33 cellular contexts compared by ENCODE assay signal in the genomic region with DNA sequence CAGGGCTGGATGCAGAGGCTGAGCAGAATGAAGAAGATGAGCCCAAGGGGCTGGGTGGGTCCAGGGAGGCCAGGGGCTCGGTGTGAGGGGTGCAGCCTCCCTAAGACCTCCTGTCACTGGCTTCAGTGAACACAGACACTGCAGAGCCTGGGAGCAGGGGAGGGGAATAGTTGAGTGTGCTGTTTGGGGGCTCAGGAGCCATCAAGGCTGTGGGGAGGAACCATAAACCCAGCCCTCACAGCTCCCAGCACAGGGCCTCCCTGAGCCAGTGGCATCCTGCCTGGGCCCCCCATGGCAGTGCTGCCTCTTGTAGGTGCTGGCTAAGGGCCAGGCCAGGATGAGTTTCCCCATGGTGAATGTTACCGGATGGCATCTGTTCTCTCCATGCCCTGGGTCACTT. TPM values are rescaled to one million over a fixed set of nuclear protein-coding genes. Genes with fewer than 3 reads are reported as not detected.
"Had no signal": no experiment of that assay in that cellular context is flagged by ENCODE, and none has a peak within 500 bp of the region (broad histone marks: within the 10 kb centered on the region; RNA-seq: fewer than 3 reads in every experiment).

No MANE protein-coding gene starts in this region.

- H3K4me3 Mint-ChIP-seq: dendritic cell treated with granulocyte-macrophage colony-stimulating factor and Interleukin-4, amounts not matched to agents 40 ng/mL and 50 ng/mL, for 4 days; memory B cell; nephron; stimulated activated memory B cell treated with anti-CD40 and anti-IgM and Interleukin-4, amounts not matched to agents 10 μg/mL and 1 μg/mL and 100 μg/mL, for 72 hours; stimulated activated naive CD8-positive, alpha-beta T cell treated with anti-CD3 and anti-CD28 coated beads, Interleukin-15, Interleukin-2, amounts not matched to agents 100 ng/mL and 50 ng/mL, for 24 hours had no signal

- H3K36me3 ChIP-seq: colonic mucosa, esophagus muscularis mucosa, gastroesophageal sphincter, heart left ventricle, left lung, neural progenitor cell, ovary, sigmoid colon, thoracic aorta, tibial nerve, upper lobe of left lung had no signal

- DNase-seq: colonic mucosa; effector memory CD4-positive, alpha-beta T cell; foreskin keratinocyte; heart left ventricle; left cardiac atrium; left lung; nucleus accumbens; ovary; psoas muscle; sigmoid colon; stimulated activated CD4-positive, alpha-beta T cell treated with anti-CD3 and anti-CD28 coated beads, Interleukin-2, amount 100 ng/mL, for 24 hours; stimulated activated CD4-positive, alpha-beta T cell treated with anti-CD3 and anti-CD28 coated beads, Interleukin-4, amount 100 ng/mL, for 24 hours; upper lobe of left lung had no signal

- H3K9me3 Mint-ChIP-seq: nephron had no signal

- H3K4me3 ChIP-seq: colonic mucosa, esophagus muscularis mucosa, gastroesophageal sphincter, heart left ventricle, hepatocyte, left lung, lung, neural progenitor cell, ovary, psoas muscle, sigmoid colon, thoracic aorta, tibial nerve, upper lobe of left lung had no signal

- H3K9me3 ChIP-seq: colonic mucosa, esophagus muscularis mucosa, gastroesophageal sphincter, heart left ventricle, left lung, ovary, psoas muscle, sigmoid colon, thoracic aorta, tibial nerve, upper lobe of left lung had no signal

- H2AFZ ChIP-seq: hepatocyte, neural progenitor cell had no signal

- H3K27me3 ChIP-seq: colonic mucosa, foreskin keratinocyte, heart left ventricle, hepatocyte, left lung, neural progenitor cell, ovary, upper lobe of left lung had no signal

- ATAC-seq: foreskin keratinocyte; gastroesophageal sphincter; left cardiac atrium; left lung; psoas muscle; stimulated activated memory B cell treated with anti-CD40 and anti-IgM and Interleukin-4, amounts not matched to agents 10 μg/mL and 1 μg/mL and 100 μg/mL, for 72 hours had no signal

- H3K27ac Mint-ChIP-seq: dendritic cell treated with granulocyte-macrophage colony-stimulating factor and Interleukin-4, amounts not matched to agents 40 ng/mL and 50 ng/mL, for 4 days; memory B cell; nephron; stimulated activated memory B cell treated with anti-CD40 and anti-IgM and Interleukin-4, amounts not matched to agents 10 μg/mL and 1 μg/mL and 100 μg/mL, for 72 hours had no signal

- H3K4me1 ChIP-seq: colonic mucosa, foreskin keratinocyte, gastroesophageal sphincter, left lung, psoas muscle, sigmoid colon, tibial nerve, upper lobe of left lung had no signal

- H3K4me2 ChIP-seq: hepatocyte, neural progenitor cell had no signal

- H3K9ac ChIP-seq: neural progenitor cell had no signal

- H3K36me3 Mint-ChIP-seq: memory B cell; neural progenitor cell; stimulated activated memory B cell treated with anti-CD40 and anti-IgM and Interleukin-4, amounts not matched to agents 10 μg/mL and 1 μg/mL and 100 μg/mL, for 72 hours had no signal

- H3K27ac ChIP-seq: colonic mucosa, esophagus muscularis mucosa, foreskin keratinocyte, gastroesophageal sphincter, heart left ventricle, hepatocyte, left lung, neural progenitor cell, ovary, psoas muscle, sigmoid colon, thoracic aorta, tibial nerve, upper lobe of left lung had no signal

RNA-seq across cellular contexts. Expression of gene KCNJ5, which starts 25.5 kb away (rescaled TPM):
- polyA plus RNA-seq: endothelial cell of umbilical vein had no signal

RNA-seq across cellular contexts. Expression of gene TP53AIP1, which starts 26.0 kb away (rescaled TPM):
- total RNA-seq: endothelial cell of umbilical vein, epithelial cell of proximal tubule, fibroblast of lung, heart left ventricle, kidney epithelial cell, left cardiac atrium, mononuclear cell, right cardiac atrium, skeletal muscle tissue, thoracic aorta, tibial nerve had no signal
- polyA plus RNA-seq: endothelial cell of umbilical vein, fibroblast of lung had no signal

RNA-seq across cellular contexts. Expression of gene KCNJ1, which starts 49.5 kb away (rescaled TPM):
- total RNA-seq: chondrocyte, colonic mucosa, endothelial cell of umbilical vein, epithelial cell of proximal tubule, esophagus muscularis mucosa, fibroblast of lung, foreskin keratinocyte, hepatocyte, kidney epithelial cell, left cardiac atrium, left lung, psoas muscle, skeletal muscle tissue, tibial nerve had no signal
- polyA plus RNA-seq: endothelial cell of umbilical vein, fibroblast of lung, foreskin keratinocyte, hepatocyte, ovary, psoas muscle, sigmoid colon had no signal
